Comparison of ENCODE assay signal across 13 cellular contexts in the genomic region with DNA sequence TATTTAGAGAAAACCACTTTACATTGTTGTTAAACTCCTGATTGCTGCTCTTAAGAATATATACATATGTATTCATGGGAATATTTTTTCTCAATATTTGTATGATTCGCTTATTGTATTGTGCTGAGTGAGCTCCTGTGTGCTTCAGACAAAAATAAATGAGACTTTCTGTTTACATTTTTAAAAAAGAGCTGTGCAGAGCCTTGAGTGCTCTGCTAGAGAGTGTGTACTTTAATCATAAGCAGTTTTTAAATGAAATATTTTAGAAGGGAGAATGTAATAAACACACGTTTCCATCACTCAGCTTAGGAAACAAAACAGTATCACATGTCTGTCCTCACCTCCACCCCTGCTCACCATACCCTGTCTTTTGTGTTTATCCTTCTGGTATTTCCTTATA. TPM values are rescaled to one million over a fixed set of nuclear protein-coding genes. Genes with fewer than 3 reads are reported as not detected.
A peak's percentile ranks its signal among the peaks of the same experiment; 100 is the strongest.
DNase-seq lines count a peak whose midpoint lies in the region; ATAC-seq and TF ChIP-seq lines count a peak whose summit lies in the region.
"Had no signal": no experiment of that assay in that cellular context is flagged by ENCODE, and none has a peak within 500 bp of the region (broad histone marks: within the 10 kb centered on the region; RNA-seq: fewer than 3 reads in every experiment).

No MANE protein-coding gene starts in this region.

- peaks cover 11 to 76% of the 10 kb centered on the region in 2 experiments for H3K79me1 ChIP-seq in IMR-90 (ENCODE audit: low read depth in 1 of 2, low read length in 2 of 2)

- H3K4me3 Mint-ChIP-seq in mesothelial cell of epicardium (no peak overlapping the region), GM23338 (no peak overlapping the region)
- H3K4me3 Mint-ChIP-seq in natural killer cell treated with Interleukin-12 subunit alpha and Interleukin-12 subunit beta and Interleukin-15 and Interleukin-18, amount 100 ng/mL, for 72 hours, result no peak overlapping the region
- H3K4me3 Mint-ChIP-seq: CD8-positive, alpha-beta memory T cell had no signal

- no peak overlapping the region for H3K4me2 ChIP-seq in IMR-90 (ENCODE audit: low read depth, low read length)
- H3K4me2 ChIP-seq in mammary epithelial cell (ENCODE audit: insufficient read depth, low read depth, low read length), result no peak overlapping the region
- H3K4me2 ChIP-seq in GM23338, result no peak overlapping the region

- H3K9me3 ChIP-seq in IMR-90 (ENCODE audit: control insufficient read depth, insufficient read depth, low read length), result no peaks in the 10 kb centered on the region
- no peaks in the 10 kb centered on the region for H3K9me3 ChIP-seq in mammary epithelial cell (replicated peaks; ENCODE audit: insufficient read depth, low read length)
- no peaks in the 10 kb centered on the region for H3K9me3 ChIP-seq in gastrocnemius medialis
- H3K9me3 ChIP-seq: BLaER1 treated with 17β-estradiol and CSF1 and Interleukin-3, amounts not matched to agents 10 nM and 100 nM had no signal

- no peaks in the 10 kb centered on the region for H3K9me3 Mint-ChIP-seq in mesothelial cell of epicardium
- H3K9me3 Mint-ChIP-seq in GM23338, result no peaks in the 10 kb centered on the region
- no peaks in the 10 kb centered on the region for H3K9me3 Mint-ChIP-seq in natural killer cell treated with Interleukin-12 subunit alpha and Interleukin-12 subunit beta and Interleukin-15 and Interleukin-18, amount 100 ng/mL, for 72 hours
- H3K9me3 Mint-ChIP-seq: CD8-positive, alpha-beta memory T cell had no signal

- no peaks in the 10 kb centered on the region for H3K9me2 ChIP-seq in GM23338 (ENCODE audit: insufficient read depth)

- H4K91ac ChIP-seq in IMR-90 (ENCODE audit: insufficient read depth, low read depth, low read length), result no peak overlapping the region

- no CpG with 5 or more reads among the region's 2 CpGs for WGBS in IMR-90 (ENCODE audit: extremely low coverage in 2 of 2, insufficient read length in 1 of 2), 2 experiments
- WGBS in mammary epithelial cell (ENCODE audit: low coverage, missing lambda C conversion rate), result 88% methylated on average over 2 of the region's 2 CpGs

- H4K5ac ChIP-seq in IMR-90 (ENCODE audit: low read depth, low read length), result no peak overlapping the region

- H3K4me3 ChIP-seq in IMR-90 (ENCODE audit: insufficient read depth, low read depth, low read length) (no peak overlapping the region), mammary epithelial cell (replicated peaks in 1 of 3; ENCODE audit: insufficient read depth in 1 of 3, low read depth in 2 of 3, low read length in 3 of 3) (no peak overlapping the region), gastrocnemius medialis (no peak overlapping the region), GM23338 (no peak overlapping the region)
- H3K4me3 ChIP-seq: BLaER1 treated with 17β-estradiol and CSF1 and Interleukin-3, amounts not matched to agents 10 nM and 100 nM had no signal

- TF ChIP-seq RAD21 in IMR-90 (IDR thresholded peaks at IDR 0.05; ENCODE audit: low read length), result no peak

- H3K79me2 ChIP-seq in mammary epithelial cell (ENCODE audit: insufficient read depth, low read length) (peaks cover 98% of the 10 kb centered on the region), GM23338 (replicated peaks; ENCODE audit: insufficient read depth) (peaks cover 100% of the 10 kb centered on the region)

- no peak overlapping the region for H2AK5ac ChIP-seq in IMR-90 (ENCODE audit: low read depth, low read length)

- TF ChIP-seq CTCF in IMR-90 (conservative IDR thresholded peaks at IDR 0.05; ENCODE audit: low read depth, low read length) (no peak), mammary epithelial cell (conservative IDR thresholded peaks at IDR 0.05 in 1 of 2, IDR thresholded peaks at IDR 0.05 in 1 of 2; ENCODE audit: extremely low read depth in 1 of 2, insufficient read depth in 1 of 2, low read depth in 1 of 2, low read length in 2 of 2) (no peak), mesothelial cell of epicardium (IDR thresholded peaks at IDR 0.05; ENCODE audit: unreplicated experiment) (no peak), gastrocnemius medialis (IDR thresholded peaks at IDR 0.05 in 4 of 5, conservative IDR thresholded peaks at IDR 0.05 in 1 of 5) (no peak), GM23338 (conservative IDR thresholded peaks at IDR 0.05; ENCODE audit: low read depth in 2 of 2) (no peak)

- no peak overlapping the region for H3K4ac ChIP-seq in IMR-90 (ENCODE audit: low read depth, low read length)

- no peaks in the 10 kb centered on the region for H3K27me3 ChIP-seq in IMR-90 (ENCODE audit: control insufficient read depth, insufficient read depth, low read length)
- no peaks in the 10 kb centered on the region for H3K27me3 ChIP-seq in mammary epithelial cell (ENCODE audit: insufficient read depth, low read length)
- no peaks in the 10 kb centered on the region for H3K27me3 ChIP-seq in gastrocnemius medialis
- H3K27me3 ChIP-seq in GM23338 (ENCODE audit: insufficient read depth), result no peaks in the 10 kb centered on the region
- H3K27me3 ChIP-seq: BLaER1 treated with 17β-estradiol and CSF1 and Interleukin-3, amounts not matched to agents 10 nM and 100 nM had no signal

- peak; percentile 55 for ATAC-seq in IMR-90 (ENCODE audit: low read depth)
- ATAC-seq in gastrocnemius medialis, result peak in 1 of 2 donors; percentile 33
- ATAC-seq in GM23338, result no peak
- no peak for ATAC-seq in natural killer cell treated with Interleukin-12 subunit alpha and Interleukin-12 subunit beta and Interleukin-15 and Interleukin-18, amount 100 ng/mL, for 72 hours

- no peak overlapping the region for H3K56ac ChIP-seq in IMR-90 (ENCODE audit: extremely low read depth, insufficient read depth, low read length)

- CTCF ChIA-PET in IMR-90 (lab: Yijun Ruan, JAX), result interaction anchor here (0.6 kb wide), 1 partner anchor 125 kb away, joined by 3 read pairs; no protein-coding TSS in a partner anchor
- CTCF ChIA-PET in mammary epithelial cell (lab: Charles Lee; ENCODE audit: low non-redundant PET), result no interaction called here

- no peak overlapping the region for H2BK120ac ChIP-seq in IMR-90 (ENCODE audit: low read depth, low read length)

- no peak overlapping the region for H3K23ac ChIP-seq in IMR-90 (ENCODE audit: low read depth, low read length)

- H2AFZ ChIP-seq in IMR-90 (replicated peaks; ENCODE audit: low read length, poor library complexity) (no peak overlapping the region), mammary epithelial cell (ENCODE audit: low read depth, low read length) (no peak overlapping the region), GM23338 (no peak overlapping the region)

- H3K9ac ChIP-seq in IMR-90 (ENCODE audit: low read depth, low read length) (no peak overlapping the region), mammary epithelial cell (ENCODE audit: insufficient read depth, low read length) (no peak overlapping the region)
- H3K9ac ChIP-seq: BLaER1 treated with 17β-estradiol and CSF1 and Interleukin-3, amounts not matched to agents 10 nM and 100 nM had no signal

- H2BK15ac ChIP-seq in IMR-90 (ENCODE audit: low read depth, low read length), result no peak overlapping the region

- in situ Hi-C loops in IMR-90 (cut with MboI; ENCODE audit: low sequenced_read_pairs) (no loop called here), mammary epithelial cell (cut with MboI; ENCODE audit: low sequenced_read_pairs in 2 of 2) (no loop called here), gastrocnemius medialis (cut with MboI; ENCODE audit: low sequenced_read_pairs in 4 of 4) (no loop called here)

- H3K27ac Mint-ChIP-seq in mesothelial cell of epicardium, result peak overlapping the region; percentile 59
- H3K27ac Mint-ChIP-seq in GM23338, result no peak overlapping the region
- H3K27ac Mint-ChIP-seq in natural killer cell treated with Interleukin-12 subunit alpha and Interleukin-12 subunit beta and Interleukin-15 and Interleukin-18, amount 100 ng/mL, for 72 hours, result no peak overlapping the region
- H3K27ac Mint-ChIP-seq: CD8-positive, alpha-beta memory T cell had no signal

- no peaks in the 10 kb centered on the region for H3K36me3 Mint-ChIP-seq in mesothelial cell of epicardium
- H3K36me3 Mint-ChIP-seq in GM23338 (ENCODE audit: low read depth), result no peaks in the 10 kb centered on the region
- H3K36me3 Mint-ChIP-seq in natural killer cell treated with Interleukin-12 subunit alpha and Interleukin-12 subunit beta and Interleukin-15 and Interleukin-18, amount 100 ng/mL, for 72 hours, result no peaks in the 10 kb centered on the region
- H3K36me3 Mint-ChIP-seq: CD8-positive, alpha-beta memory T cell had no signal

- H3K27ac ChIP-seq in IMR-90 (ENCODE audit: insufficient read depth, low read length) (no peak overlapping the region; the same call in 1 of the 2 replicates), mammary epithelial cell (ENCODE audit: insufficient read depth, low read depth, low read length) (peak overlapping the region; percentile 22), gastrocnemius medialis (peak overlapping the region; percentile 67 to 82 (median 78)), GM23338 (ENCODE audit: low read depth) (no peak overlapping the region)
- H3K27ac ChIP-seq: BLaER1 treated with 17β-estradiol and CSF1 and Interleukin-3, amounts not matched to agents 10 nM and 100 nM had no signal

- H2AK9ac ChIP-seq in IMR-90 (replicated peaks; ENCODE audit: low read depth, low read length, poor library complexity), result no peak overlapping the region

- H4K20me1 ChIP-seq in IMR-90 (ENCODE audit: insufficient read depth, low read length), result peaks cover 88% of the 10 kb centered on the region
- H4K20me1 ChIP-seq in mammary epithelial cell (ENCODE audit: insufficient read depth, low read length), result peaks cover 25% of the 10 kb centered on the region
- peaks cover 48% of the 10 kb centered on the region; the same call in 1 of the 2 replicates for H4K20me1 ChIP-seq in GM23338 (replicated peaks; ENCODE audit: insufficient read depth)
- H4K20me1 ChIP-seq: BLaER1 treated with 17β-estradiol and CSF1 and Interleukin-3, amounts not matched to agents 10 nM and 100 nM had no signal

- no peak overlapping the region for H3K14ac ChIP-seq in IMR-90 (replicated peaks; ENCODE audit: low read depth, low read length)

- peaks cover 66% of the 10 kb centered on the region for H3K4me1 Mint-ChIP-seq in mesothelial cell of epicardium
- peaks cover 37% of the 10 kb centered on the region for H3K4me1 Mint-ChIP-seq in GM23338
- H3K4me1 Mint-ChIP-seq in natural killer cell treated with Interleukin-12 subunit alpha and Interleukin-12 subunit beta and Interleukin-15 and Interleukin-18, amount 100 ng/mL, for 72 hours (ENCODE audit: low read depth in 2 of 2), result no peaks in the 10 kb centered on the region
- H3K4me1 Mint-ChIP-seq: CD8-positive, alpha-beta memory T cell had no signal

- H3K27me3 Mint-ChIP-seq in mesothelial cell of epicardium (ENCODE audit: low read depth) (no peaks in the 10 kb centered on the region), GM23338 (ENCODE audit: insufficient read depth, low read depth, poor library complexity) (peaks cover 2% of the 10 kb centered on the region)
- H3K27me3 Mint-ChIP-seq in natural killer cell treated with Interleukin-12 subunit alpha and Interleukin-12 subunit beta and Interleukin-15 and Interleukin-18, amount 100 ng/mL, for 72 hours, result peaks cover 14 to 28% of the 10 kb centered on the region in 2 donors

- no peak overlapping the region for H2BK5ac ChIP-seq in IMR-90 (ENCODE audit: low read depth, low read length, poor library complexity, severe bottlenecking)

- H3F3A ChIP-seq in GM23338 (replicated peaks; ENCODE audit: low read depth), result no peaks in the 10 kb centered on the region

- POLR2A ChIA-PET in IMR-90 (lab: Charles Lee; ENCODE audit: unreplicated experiment), result interaction anchor here (0.5 kb wide), 1 partner anchor 524 kb away, joined by 3 read pairs; no protein-coding TSS in a partner anchor

- H3K4me1 ChIP-seq in IMR-90 (ENCODE audit: control insufficient read depth, insufficient read depth, low read length), result peaks cover 20% of the 10 kb centered on the region
- peaks cover 45% of the 10 kb centered on the region for H3K4me1 ChIP-seq in mammary epithelial cell (ENCODE audit: insufficient read depth, low read length)
- peaks cover 77 to 87% of the 10 kb centered on the region in 2 donors for H3K4me1 ChIP-seq in gastrocnemius medialis
- H3K4me1 ChIP-seq in GM23338 (ENCODE audit: insufficient read depth), result peaks cover 44% of the 10 kb centered on the region

- dilution Hi-C loops in IMR-90 (cut with HindIII; ENCODE audit: low sequenced_read_pairs, unreplicated experiment), result no loop called here
- dilution Hi-C loops in mammary epithelial cell (cut with HindIII; ENCODE audit: low sequenced_read_pairs), result loop anchor here (5.0 kb wide), 1 partner anchor 179 kb away; no protein-coding TSS in a partner anchor

- intact Hi-C loops in IMR-90 (cut with micrococcal nuclease), result no loop called here
- intact Hi-C loops in mammary epithelial cell (cut with micrococcal nuclease), result no loop called here
- intact Hi-C loops in gastrocnemius medialis (cut with DNase I; ENCODE audit: low total_unique reads), result loop anchor here (5.0 kb wide), 1 partner anchor 104 kb away; no protein-coding TSS in a partner anchor

- no peak for DNase-seq in IMR-90
- DNase-seq in mammary epithelial cell, result no peak
- no peak for DNase-seq in mesothelial cell of epicardium (ENCODE audit: low spot score in 2 of 2, unreplicated experiment in 2 of 2)
- DNase-seq in gastrocnemius medialis, result no peak
- no peak for DNase-seq in GM23338 (ENCODE audit: low spot score)
- DNase-seq in midbrain (lab: John Stamatoyannopoulos, UW), result no peak
- no peak for DNase-seq in natural killer cell treated with Interleukin-12 subunit alpha and Interleukin-12 subunit beta and Interleukin-15 and Interleukin-18, amount 100 ng/mL, for 72 hours (ENCODE audit: low spot score)
- DNase-seq: CD8-positive, alpha-beta memory T cell; NCI-H1436; NCI-H1930; NCI-H446 treated with DMSO at 0.1 percent for 48 hours; NK-92 treated with Interleukin-12 subunit alpha and Interleukin-12 subunit beta, amount 100 ng/mL, for 24 hours had no signal

- H3K18ac ChIP-seq in IMR-90 (ENCODE audit: low read depth, low read length), result no peak overlapping the region

- peaks cover 5% of the 10 kb centered on the region for H3K36me3 ChIP-seq in IMR-90 (ENCODE audit: control insufficient read depth, insufficient read depth, low read length)
- peaks cover 10% of the 10 kb centered on the region for H3K36me3 ChIP-seq in mammary epithelial cell (ENCODE audit: insufficient read depth, low read length)
- no peaks in the 10 kb centered on the region for H3K36me3 ChIP-seq in gastrocnemius medialis
- H3K36me3 ChIP-seq in GM23338 (ENCODE audit: insufficient read depth), result no peaks in the 10 kb centered on the region
- H3K36me3 ChIP-seq: BLaER1 treated with 17β-estradiol and CSF1 and Interleukin-3, amounts not matched to agents 10 nM and 100 nM had no signal

- BruUV-seq in IMR-90 (replicated peaks; lab: Mats Ljungman, UMichigan) (no TSS peak), mammary epithelial cell (replicated peaks; lab: Mats Ljungman, UMichigan) (no TSS peak)

- H4K8ac ChIP-seq in IMR-90 (ENCODE audit: low read depth in 2 of 2, low read length in 2 of 2), result no peak overlapping the region

- H2BK20ac ChIP-seq in IMR-90 (ENCODE audit: low read depth, low read length), result no peak overlapping the region

- TF ChIP-seq POLR2A in IMR-90 (IDR thresholded peaks at IDR 0.05; ENCODE audit: low read depth, low read length) (no peak), gastrocnemius medialis (IDR thresholded peaks at IDR 0.05) (no peak)

- H3K9me1 ChIP-seq in IMR-90 (ENCODE audit: insufficient read depth, low read length), result peaks cover 23% of the 10 kb centered on the region

RNA-seq across cellular contexts. Expression of gene PTPN14, which starts 9.7 kb away (rescaled TPM):
- total RNA-seq in IMR-90 (2012; rRNA removed), result 31.7 and 42.8 TPM in 2 replicates
- polyA plus RNA-seq in IMR-90 (2012; rRNA removed), result 21.5 and 21.8 TPM in 2 replicates
- polyA plus RNA-seq in IMR-90 (2012; cell fraction: cytosol; rRNA removed), result 7.4 and 16.9 TPM in 2 replicates
- 21.6 and 26.1 TPM in 2 replicates for polyA plus RNA-seq in IMR-90 (2012; cell fraction: nucleus; rRNA removed; ENCODE audit: low replicate concordance)
- 100 to 1,000 TPM; 152 to 157 TPM for total RNA-seq in mammary epithelial cell
- 52.9 TPM for polyA plus RNA-seq in mammary epithelial cell
- 116 TPM for polyA minus RNA-seq in mammary epithelial cell
- 71.8 to 75.8 TPM (median 74.9 TPM) in 3 replicates for total RNA-seq in mesothelial cell of epicardium
- 10 to 100 TPM; 42.8 to 63.8 (median 50.4) TPM for total RNA-seq in gastrocnemius medialis
- total RNA-seq in GM23338 (2014; rRNA removed; shearing (Covaris generic)), result 60.0 and 70.2 TPM in 2 replicates
- polyA plus RNA-seq in GM23338 (2016; fragmentation: Nextera tagmentation; extraction: Ambion mirVana), result 18.0 and 18.7 TPM in 2 replicates
- under 1 TPM; 0.05 to 0.14 TPM for total RNA-seq in natural killer cell treated with Interleukin-12 subunit alpha and Interleukin-12 subunit beta and Interleukin-15 and Interleukin-18, amount 100 ng/mL, for 72 hours

Comparison
In these comparisons a context has a peak if more than half of its experiments do, and no peak if none do; other contexts are left out.
1. H3K27ac ChIP-seq: peak in mammary epithelial cell (single experiment) and gastrocnemius medialis (4 of 4); none in IMR-90 (single experiment) and GM23338 (single experiment).
2. RNA of gene PTPN14, which starts 9.7 kb away (total RNA-seq): 152 to 157 TPM in mammary epithelial cell, 71.8 to 75.8 TPM in mesothelial cell of epicardium, 60.0 to 70.2 TPM in GM23338, 42.8 to 63.8 TPM in gastrocnemius medialis and 31.7 to 42.8 TPM in IMR-90; 0.05 to 0.14 TPM in natural killer cell treated with Interleukin-12 subunit alpha and Interleukin-12 subunit beta and Interleukin-15 and Interleukin-18, amount 100 ng/mL, for 72 hours; every median in the first group is over 10 times any median in the second.